Comparison of ENCODE assay signal across 24 cellular contexts in genomic region chr6:84854801-84855400, GRCh38.
"Had no signal": no experiment of that assay in that cellular context is flagged by ENCODE, and none has a peak within 500 bp of the region (broad histone marks: within the 10 kb centered on the region; RNA-seq: fewer than 3 reads in every experiment).

No MANE protein-coding gene starts in this region.

- H3K36me3 Mint-ChIP-seq: immature natural killer cell; memory B cell; naive thymus-derived CD8-positive, alpha-beta T cell; stimulated activated naive B cell treated with anti-CD40 and anti-IgM and Interleukin-4, amounts not matched to agents 10 μg/mL and 1 μg/mL and 100 μg/mL, for 72 hours had no signal

- H3K36me3 ChIP-seq: ovary, sigmoid colon, spleen, thoracic aorta, tibial nerve, upper lobe of left lung, vagina had no signal

- H3K27ac Mint-ChIP-seq: immature natural killer cell; memory B cell; naive thymus-derived CD8-positive, alpha-beta T cell; stimulated activated naive B cell treated with anti-CD40 and anti-IgM and Interleukin-4, amounts not matched to agents 10 μg/mL and 1 μg/mL and 100 μg/mL, for 72 hours; stimulated activated naive CD8-positive, alpha-beta T cell treated with anti-CD3 and anti-CD28 coated beads, Interleukin-15, Interleukin-2, amounts not matched to agents 100 ng/mL and 50 ng/mL, for 24 hours had no signal

- H3K9me3 ChIP-seq: ovary, psoas muscle, sigmoid colon, thoracic aorta, tibial nerve, upper lobe of left lung, vagina had no signal

- H3K4me3 ChIP-seq: dorsolateral prefrontal cortex, lung, ovary, psoas muscle, sigmoid colon, spleen, thoracic aorta, tibial nerve, upper lobe of left lung, vagina had no signal

- DNase-seq: cerebellar nuclear complex; dorsolateral prefrontal cortex; effector CD4-positive, alpha-beta T cell; hypothalamus; immature natural killer cell; left ventricle myocardium superior; naive thymus-derived CD8-positive, alpha-beta T cell; occipital lobe; ovary; posterior cingulate gyrus; psoas muscle; right cardiac atrium; sigmoid colon; spleen; stimulated activated naive B cell treated with anti-CD40 and anti-IgM and Interleukin-4, amounts not matched to agents 10 μg/mL and 1 μg/mL and 100 μg/mL, for 72 hours; upper lobe of left lung had no signal

- H3K4me1 ChIP-seq: psoas muscle, sigmoid colon, spleen, tibial nerve, upper lobe of left lung, vagina had no signal

- H3K4me3 Mint-ChIP-seq: immature natural killer cell; memory B cell; naive thymus-derived CD8-positive, alpha-beta T cell; stimulated activated naive B cell treated with anti-CD40 and anti-IgM and Interleukin-4, amounts not matched to agents 10 μg/mL and 1 μg/mL and 100 μg/mL, for 72 hours; stimulated activated naive CD8-positive, alpha-beta T cell treated with anti-CD3 and anti-CD28 coated beads, Interleukin-15, Interleukin-2, amounts not matched to agents 100 ng/mL and 50 ng/mL, for 24 hours had no signal

- H3K4me1 Mint-ChIP-seq: immature natural killer cell; memory B cell; naive thymus-derived CD8-positive, alpha-beta T cell; stimulated activated naive B cell treated with anti-CD40 and anti-IgM and Interleukin-4, amounts not matched to agents 10 μg/mL and 1 μg/mL and 100 μg/mL, for 72 hours had no signal

- H3K27ac ChIP-seq: dorsolateral prefrontal cortex, epithelial cell of prostate, ovary, psoas muscle, sigmoid colon, spleen, thoracic aorta, tibial nerve, upper lobe of left lung, vagina had no signal

- ATAC-seq: esophagus mucosa; left ventricle myocardium superior; naive thymus-derived CD8-positive, alpha-beta T cell; psoas muscle; right cardiac atrium; stimulated activated naive B cell treated with anti-CD40 and anti-IgM and Interleukin-4, amounts not matched to agents 10 μg/mL and 1 μg/mL and 100 μg/mL, for 72 hours had no signal

- H3K27me3 Mint-ChIP-seq: memory B cell; stimulated activated naive B cell treated with anti-CD40 and anti-IgM and Interleukin-4, amounts not matched to agents 10 μg/mL and 1 μg/mL and 100 μg/mL, for 72 hours; stimulated activated naive CD8-positive, alpha-beta T cell treated with anti-CD3 and anti-CD28 coated beads, Interleukin-15, Interleukin-2, amounts not matched to agents 100 ng/mL and 50 ng/mL, for 24 hours had no signal
